In genomic region chr17:79730769-79731483, GRCh38 we compare ENCODE assay signal across 1 cellular context.
TF ChIP-seq lines count a peak whose summit lies in the region.

A gene with protein sequence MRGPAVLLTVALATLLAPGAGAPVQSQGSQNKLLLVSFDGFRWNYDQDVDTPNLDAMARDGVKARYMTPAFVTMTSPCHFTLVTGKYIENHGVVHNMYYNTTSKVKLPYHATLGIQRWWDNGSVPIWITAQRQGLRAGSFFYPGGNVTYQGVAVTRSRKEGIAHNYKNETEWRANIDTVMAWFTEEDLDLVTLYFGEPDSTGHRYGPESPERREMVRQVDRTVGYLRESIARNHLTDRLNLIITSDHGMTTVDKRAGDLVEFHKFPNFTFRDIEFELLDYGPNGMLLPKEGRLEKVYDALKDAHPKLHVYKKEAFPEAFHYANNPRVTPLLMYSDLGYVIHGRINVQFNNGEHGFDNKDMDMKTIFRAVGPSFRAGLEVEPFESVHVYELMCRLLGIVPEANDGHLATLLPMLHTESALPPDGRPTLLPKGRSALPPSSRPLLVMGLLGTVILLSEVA (plus strand): TSS chr17:79730943. CDS start chr17:79731140, 197 bp downstream.

TF ChIP-seq in HepG2, 621 proteins besides CTCF, POLR2A, EP300 and RAD21 (continued from another document and continues in another):
- peak; percentile 88; the same call in 1 of the 2 replicates for TF ChIP-seq DZIP1 (CRISPR knock-in tag; IDR thresholded peaks at IDR 0.05)
- TF ChIP-seq MLXIP (CRISPR knock-in tag; IDR thresholded peaks at IDR 0.05; ENCODE audit: borderline replicate concordance) = no peak
- TF ChIP-seq ZNF770 (CRISPR knock-in tag; IDR thresholded peaks at IDR 0.05) = peak; percentile 84
- TF ChIP-seq BHLHE40 (IDR thresholded peaks at IDR 0.05; ENCODE audit: low read length) = peak; percentile 81
- peak; percentile 52; the same call in 1 of the 2 replicates for TF ChIP-seq HDAC2 (CRISPR knock-in tag; IDR thresholded peaks at IDR 0.05)
- no peak for TF ChIP-seq ZSCAN30 (CRISPR knock-in tag; IDR thresholded peaks at IDR 0.05)
- 0 out of 2 replicates have a peak, but pooled peaks have one; percentile 15 for TF ChIP-seq ZNF678 (CRISPR knock-in tag; IDR thresholded peaks at IDR 0.05)
- TF ChIP-seq FOXA1 (IDR thresholded peaks at IDR 0.05) = no peak
- no peak for TF ChIP-seq FOXA1 (CRISPR knock-in tag; IDR thresholded peaks at IDR 0.05)
- no peak for TF ChIP-seq SCMH1 (CRISPR knock-in tag; IDR thresholded peaks at IDR 0.05; ENCODE audit: borderline replicate concordance)
- 0 out of 2 replicates have a peak, but pooled peaks have one; percentile 44 for TF ChIP-seq ZNF713 (CRISPR knock-in tag; IDR thresholded peaks at IDR 0.05)
- TF ChIP-seq TRIM24 (CRISPR knock-in tag; IDR thresholded peaks at IDR 0.05) = no peak
- TF ChIP-seq ZSCAN20 (CRISPR knock-in tag; IDR thresholded peaks at IDR 0.05; ENCODE audit: borderline replicate concordance) = no peak
- TF ChIP-seq, protein P1, sequence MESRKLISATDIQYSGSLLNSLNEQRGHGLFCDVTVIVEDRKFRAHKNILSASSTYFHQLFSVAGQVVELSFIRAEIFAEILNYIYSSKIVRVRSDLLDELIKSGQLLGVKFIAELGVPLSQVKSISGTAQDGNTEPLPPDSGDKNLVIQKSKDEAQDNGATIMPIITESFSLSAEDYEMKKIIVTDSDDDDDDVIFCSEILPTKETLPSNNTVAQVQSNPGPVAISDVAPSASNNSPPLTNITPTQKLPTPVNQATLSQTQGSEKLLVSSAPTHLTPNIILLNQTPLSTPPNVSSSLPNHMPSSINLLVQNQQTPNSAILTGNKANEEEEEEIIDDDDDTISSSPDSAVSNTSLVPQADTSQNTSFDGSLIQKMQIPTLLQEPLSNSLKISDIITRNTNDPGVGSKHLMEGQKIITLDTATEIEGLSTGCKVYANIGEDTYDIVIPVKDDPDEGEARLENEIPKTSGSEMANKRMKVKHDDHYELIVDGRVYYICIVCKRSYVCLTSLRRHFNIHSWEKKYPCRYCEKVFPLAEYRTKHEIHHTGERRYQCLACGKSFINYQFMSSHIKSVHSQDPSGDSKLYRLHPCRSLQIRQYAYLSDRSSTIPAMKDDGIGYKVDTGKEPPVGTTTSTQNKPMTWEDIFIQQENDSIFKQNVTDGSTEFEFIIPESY (CRISPR knock-in tag; IDR thresholded peaks at IDR 0.05) = 0 out of 2 replicates have a peak, but pooled peaks have one; percentile 20
- no peak for TF ChIP-seq BATF2 (CRISPR knock-in tag; IDR thresholded peaks at IDR 0.05)
- TF ChIP-seq, protein P2, sequence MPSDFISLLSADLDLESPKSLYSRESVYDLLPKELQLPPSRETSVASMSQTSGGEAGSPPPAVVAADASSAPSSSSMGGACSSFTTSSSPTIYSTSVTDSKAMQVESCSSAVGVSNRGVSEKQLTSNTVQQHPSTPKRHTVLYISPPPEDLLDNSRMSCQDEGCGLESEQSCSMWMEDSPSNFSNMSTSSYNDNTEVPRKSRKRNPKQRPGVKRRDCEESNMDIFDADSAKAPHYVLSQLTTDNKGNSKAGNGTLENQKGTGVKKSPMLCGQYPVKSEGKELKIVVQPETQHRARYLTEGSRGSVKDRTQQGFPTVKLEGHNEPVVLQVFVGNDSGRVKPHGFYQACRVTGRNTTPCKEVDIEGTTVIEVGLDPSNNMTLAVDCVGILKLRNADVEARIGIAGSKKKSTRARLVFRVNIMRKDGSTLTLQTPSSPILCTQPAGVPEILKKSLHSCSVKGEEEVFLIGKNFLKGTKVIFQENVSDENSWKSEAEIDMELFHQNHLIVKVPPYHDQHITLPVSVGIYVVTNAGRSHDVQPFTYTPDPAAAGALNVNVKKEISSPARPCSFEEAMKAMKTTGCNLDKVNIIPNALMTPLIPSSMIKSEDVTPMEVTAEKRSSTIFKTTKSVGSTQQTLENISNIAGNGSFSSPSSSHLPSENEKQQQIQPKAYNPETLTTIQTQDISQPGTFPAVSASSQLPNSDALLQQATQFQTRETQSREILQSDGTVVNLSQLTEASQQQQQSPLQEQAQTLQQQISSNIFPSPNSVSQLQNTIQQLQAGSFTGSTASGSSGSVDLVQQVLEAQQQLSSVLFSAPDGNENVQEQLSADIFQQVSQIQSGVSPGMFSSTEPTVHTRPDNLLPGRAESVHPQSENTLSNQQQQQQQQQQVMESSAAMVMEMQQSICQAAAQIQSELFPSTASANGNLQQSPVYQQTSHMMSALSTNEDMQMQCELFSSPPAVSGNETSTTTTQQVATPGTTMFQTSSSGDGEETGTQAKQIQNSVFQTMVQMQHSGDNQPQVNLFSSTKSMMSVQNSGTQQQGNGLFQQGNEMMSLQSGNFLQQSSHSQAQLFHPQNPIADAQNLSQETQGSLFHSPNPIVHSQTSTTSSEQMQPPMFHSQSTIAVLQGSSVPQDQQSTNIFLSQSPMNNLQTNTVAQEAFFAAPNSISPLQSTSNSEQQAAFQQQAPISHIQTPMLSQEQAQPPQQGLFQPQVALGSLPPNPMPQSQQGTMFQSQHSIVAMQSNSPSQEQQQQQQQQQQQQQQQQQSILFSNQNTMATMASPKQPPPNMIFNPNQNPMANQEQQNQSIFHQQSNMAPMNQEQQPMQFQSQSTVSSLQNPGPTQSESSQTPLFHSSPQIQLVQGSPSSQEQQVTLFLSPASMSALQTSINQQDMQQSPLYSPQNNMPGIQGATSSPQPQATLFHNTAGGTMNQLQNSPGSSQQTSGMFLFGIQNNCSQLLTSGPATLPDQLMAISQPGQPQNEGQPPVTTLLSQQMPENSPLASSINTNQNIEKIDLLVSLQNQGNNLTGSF (CRISPR knock-in tag; IDR thresholded peaks at IDR 0.05) = no peak
- peak; percentile 23; the same call in 1 of the 2 replicates for TF ChIP-seq NR2F6 (IDR thresholded peaks at IDR 0.05)
- peak; percentile 74; the same call in 1 of the 2 replicates for TF ChIP-seq NR2F6 (CRISPR knock-in tag; IDR thresholded peaks at IDR 0.05)
- 0 out of 2 replicates have a peak, but pooled peaks have one; percentile 41 for TF ChIP-seq ZNF143 (CRISPR knock-in tag; IDR thresholded peaks at IDR 0.05)
- peak; percentile 86 for TF ChIP-seq UBTF (CRISPR knock-in tag; IDR thresholded peaks at IDR 0.05)
- TF ChIP-seq HMG20A (CRISPR knock-in tag; IDR thresholded peaks at IDR 0.05; ENCODE audit: borderline replicate concordance) = no peak
- TF ChIP-seq ZFY (CRISPR knock-in tag; IDR thresholded peaks at IDR 0.05) = peak; percentile 79
- TF ChIP-seq E2F5 (CRISPR knock-in tag; conservative IDR thresholded peaks at IDR 0.05) = no peak
- peak; percentile 57; the same call in 1 of the 2 replicates for TF ChIP-seq POLR2AphosphoS5 (IDR thresholded peaks at IDR 0.05; ENCODE audit: low read depth, low read length)
- TF ChIP-seq ZHX1 (CRISPR knock-in tag; IDR thresholded peaks at IDR 0.05; ENCODE audit: low read depth) = 0 out of 2 replicates have a peak, but pooled peaks have one; percentile 51
